1 cellular context compared by ENCODE assay signal in genomic region chr11:28107726-28108618, GRCh38.
TF ChIP-seq lines count a peak whose summit lies in the region.

KIF18A (minus strand) TSS chr11:28108156; CDS start chr11:28097947, 10,209 bp downstream.
A gene with protein sequence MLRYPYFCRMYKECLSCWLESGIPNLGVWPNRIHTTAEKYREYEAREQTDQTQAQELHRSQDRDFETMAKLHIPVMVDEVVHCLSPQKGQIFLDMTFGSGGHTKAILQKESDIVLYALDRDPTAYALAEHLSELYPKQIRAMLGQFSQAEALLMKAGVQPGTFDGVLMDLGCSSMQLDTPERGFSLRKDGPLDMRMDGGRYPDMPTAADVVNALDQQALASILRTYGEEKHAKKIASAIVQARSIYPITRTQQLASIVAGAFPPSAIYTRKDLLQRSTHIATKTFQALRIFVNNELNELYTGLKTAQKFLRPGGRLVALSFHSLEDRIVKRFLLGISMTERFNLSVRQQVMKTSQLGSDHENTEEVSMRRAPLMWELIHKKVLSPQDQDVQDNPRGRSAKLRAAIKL (plus strand): TSS chr11:28108388. CDS start chr11:28113335, 4,947 bp downstream.

TF ChIP-seq in GM23338, 12 proteins besides CTCF, POLR2A, EP300 and RAD21 (continued from another document):
- TF ChIP-seq, protein P1, sequence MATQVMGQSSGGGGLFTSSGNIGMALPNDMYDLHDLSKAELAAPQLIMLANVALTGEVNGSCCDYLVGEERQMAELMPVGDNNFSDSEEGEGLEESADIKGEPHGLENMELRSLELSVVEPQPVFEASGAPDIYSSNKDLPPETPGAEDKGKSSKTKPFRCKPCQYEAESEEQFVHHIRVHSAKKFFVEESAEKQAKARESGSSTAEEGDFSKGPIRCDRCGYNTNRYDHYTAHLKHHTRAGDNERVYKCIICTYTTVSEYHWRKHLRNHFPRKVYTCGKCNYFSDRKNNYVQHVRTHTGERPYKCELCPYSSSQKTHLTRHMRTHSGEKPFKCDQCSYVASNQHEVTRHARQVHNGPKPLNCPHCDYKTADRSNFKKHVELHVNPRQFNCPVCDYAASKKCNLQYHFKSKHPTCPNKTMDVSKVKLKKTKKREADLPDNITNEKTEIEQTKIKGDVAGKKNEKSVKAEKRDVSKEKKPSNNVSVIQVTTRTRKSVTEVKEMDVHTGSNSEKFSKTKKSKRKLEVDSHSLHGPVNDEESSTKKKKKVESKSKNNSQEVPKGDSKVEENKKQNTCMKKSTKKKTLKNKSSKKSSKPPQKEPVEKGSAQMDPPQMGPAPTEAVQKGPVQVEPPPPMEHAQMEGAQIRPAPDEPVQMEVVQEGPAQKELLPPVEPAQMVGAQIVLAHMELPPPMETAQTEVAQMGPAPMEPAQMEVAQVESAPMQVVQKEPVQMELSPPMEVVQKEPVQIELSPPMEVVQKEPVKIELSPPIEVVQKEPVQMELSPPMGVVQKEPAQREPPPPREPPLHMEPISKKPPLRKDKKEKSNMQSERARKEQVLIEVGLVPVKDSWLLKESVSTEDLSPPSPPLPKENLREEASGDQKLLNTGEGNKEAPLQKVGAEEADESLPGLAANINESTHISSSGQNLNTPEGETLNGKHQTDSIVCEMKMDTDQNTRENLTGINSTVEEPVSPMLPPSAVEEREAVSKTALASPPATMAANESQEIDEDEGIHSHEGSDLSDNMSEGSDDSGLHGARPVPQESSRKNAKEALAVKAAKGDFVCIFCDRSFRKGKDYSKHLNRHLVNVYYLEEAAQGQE (IDR thresholded peaks at IDR 0.05; ENCODE audit: unreplicated experiment): no peak
- TF ChIP-seq NANOG (IDR thresholded peaks at IDR 0.05; ENCODE audit: borderline replicate concordance) (no peak), ZNF331 (CRISPR knock-in tag; IDR thresholded peaks at IDR 0.05; ENCODE audit: low read depth) (no peak), STAT1 (IDR thresholded peaks at IDR 0.05; ENCODE audit: unreplicated experiment) (no peak), CREB1 (CRISPR knock-in tag; IDR thresholded peaks at IDR 0.05; ENCODE audit: low read depth) (peak; percentile 92), JUNB (IDR thresholded peaks at IDR 0.05; ENCODE audit: unreplicated experiment) (no peak), EZH2 (IDR thresholded peaks at IDR 0.05; ENCODE audit: low read depth, unreplicated experiment) (no peak), EZH2phosphoT487 (IDR thresholded peaks at IDR 0.05; ENCODE audit: unreplicated experiment) (no peak)
- TF ChIP-seq, protein P2, sequence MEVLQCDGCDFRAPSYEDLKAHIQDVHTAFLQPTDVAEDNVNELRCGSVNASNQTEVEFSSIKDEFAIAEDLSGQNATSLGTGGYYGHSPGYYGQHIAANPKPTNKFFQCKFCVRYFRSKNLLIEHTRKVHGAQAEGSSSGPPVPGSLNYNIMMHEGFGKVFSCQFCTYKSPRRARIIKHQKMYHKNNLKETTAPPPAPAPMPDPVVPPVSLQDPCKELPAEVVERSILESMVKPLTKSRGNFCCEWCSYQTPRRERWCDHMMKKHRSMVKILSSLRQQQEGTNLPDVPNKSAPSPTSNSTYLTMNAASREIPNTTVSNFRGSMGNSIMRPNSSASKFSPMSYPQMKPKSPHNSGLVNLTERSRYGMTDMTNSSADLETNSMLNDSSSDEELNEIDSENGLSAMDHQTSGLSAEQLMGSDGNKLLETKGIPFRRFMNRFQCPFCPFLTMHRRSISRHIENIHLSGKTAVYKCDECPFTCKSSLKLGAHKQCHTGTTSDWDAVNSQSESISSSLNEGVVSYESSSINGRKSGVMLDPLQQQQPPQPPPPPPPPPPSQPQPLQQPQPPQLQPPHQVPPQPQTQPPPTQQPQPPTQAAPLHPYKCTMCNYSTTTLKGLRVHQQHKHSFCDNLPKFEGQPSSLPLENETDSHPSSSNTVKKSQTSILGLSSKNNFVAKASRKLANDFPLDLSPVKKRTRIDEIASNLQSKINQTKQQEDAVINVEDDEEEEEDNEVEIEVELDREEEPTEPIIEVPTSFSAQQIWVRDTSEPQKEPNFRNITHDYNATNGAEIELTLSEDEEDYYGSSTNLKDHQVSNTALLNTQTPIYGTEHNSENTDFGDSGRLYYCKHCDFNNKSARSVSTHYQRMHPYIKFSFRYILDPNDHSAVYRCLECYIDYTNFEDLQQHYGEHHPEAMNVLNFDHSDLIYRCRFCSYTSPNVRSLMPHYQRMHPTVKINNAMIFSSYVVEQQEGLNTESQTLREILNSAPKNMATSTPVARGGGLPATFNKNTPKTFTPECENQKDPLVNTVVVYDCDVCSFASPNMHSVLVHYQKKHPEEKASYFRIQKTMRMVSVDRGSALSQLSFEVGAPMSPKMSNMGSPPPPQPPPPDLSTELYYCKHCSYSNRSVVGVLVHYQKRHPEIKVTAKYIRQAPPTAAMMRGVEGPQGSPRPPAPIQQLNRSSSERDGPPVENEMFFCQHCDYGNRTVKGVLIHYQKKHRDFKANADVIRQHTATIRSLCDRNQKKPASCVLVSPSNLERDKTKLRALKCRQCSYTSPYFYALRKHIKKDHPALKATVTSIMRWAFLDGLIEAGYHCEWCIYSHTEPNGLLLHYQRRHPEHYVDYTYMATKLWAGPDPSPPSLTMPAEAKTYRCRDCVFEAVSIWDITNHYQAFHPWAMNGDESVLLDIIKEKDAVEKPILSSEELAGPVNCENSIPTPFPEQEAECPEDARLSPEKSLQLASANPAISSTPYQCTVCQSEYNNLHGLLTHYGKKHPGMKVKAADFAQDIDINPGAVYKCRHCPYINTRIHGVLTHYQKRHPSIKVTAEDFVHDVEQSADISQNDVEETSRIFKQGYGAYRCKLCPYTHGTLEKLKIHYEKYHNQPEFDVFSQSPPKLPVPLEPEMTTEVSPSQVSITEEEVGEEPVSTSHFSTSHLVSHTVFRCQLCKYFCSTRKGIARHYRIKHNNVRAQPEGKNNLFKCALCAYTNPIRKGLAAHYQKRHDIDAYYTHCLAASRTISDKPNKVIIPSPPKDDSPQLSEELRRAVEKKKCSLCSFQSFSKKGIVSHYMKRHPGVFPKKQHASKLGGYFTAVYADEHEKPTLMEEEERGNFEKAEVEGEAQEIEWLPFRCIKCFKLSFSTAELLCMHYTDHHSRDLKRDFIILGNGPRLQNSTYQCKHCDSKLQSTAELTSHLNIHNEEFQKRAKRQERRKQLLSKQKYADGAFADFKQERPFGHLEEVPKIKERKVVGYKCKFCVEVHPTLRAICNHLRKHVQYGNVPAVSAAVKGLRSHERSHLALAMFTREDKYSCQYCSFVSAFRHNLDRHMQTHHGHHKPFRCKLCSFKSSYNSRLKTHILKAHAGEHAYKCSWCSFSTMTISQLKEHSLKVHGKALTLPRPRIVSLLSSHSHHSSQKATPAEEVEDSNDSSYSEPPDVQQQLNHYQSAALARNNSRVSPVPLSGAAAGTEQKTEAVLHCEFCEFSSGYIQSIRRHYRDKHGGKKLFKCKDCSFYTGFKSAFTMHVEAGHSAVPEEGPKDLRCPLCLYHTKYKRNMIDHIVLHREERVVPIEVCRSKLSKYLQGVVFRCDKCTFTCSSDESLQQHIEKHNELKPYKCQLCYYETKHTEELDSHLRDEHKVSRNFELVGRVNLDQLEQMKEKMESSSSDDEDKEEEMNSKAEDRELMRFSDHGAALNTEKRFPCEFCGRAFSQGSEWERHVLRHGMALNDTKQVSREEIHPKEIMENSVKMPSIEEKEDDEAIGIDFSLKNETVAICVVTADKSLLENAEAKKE (CRISPR knock-in tag; IDR thresholded peaks at IDR 0.05): no peak
- TF ChIP-seq, protein P3, sequence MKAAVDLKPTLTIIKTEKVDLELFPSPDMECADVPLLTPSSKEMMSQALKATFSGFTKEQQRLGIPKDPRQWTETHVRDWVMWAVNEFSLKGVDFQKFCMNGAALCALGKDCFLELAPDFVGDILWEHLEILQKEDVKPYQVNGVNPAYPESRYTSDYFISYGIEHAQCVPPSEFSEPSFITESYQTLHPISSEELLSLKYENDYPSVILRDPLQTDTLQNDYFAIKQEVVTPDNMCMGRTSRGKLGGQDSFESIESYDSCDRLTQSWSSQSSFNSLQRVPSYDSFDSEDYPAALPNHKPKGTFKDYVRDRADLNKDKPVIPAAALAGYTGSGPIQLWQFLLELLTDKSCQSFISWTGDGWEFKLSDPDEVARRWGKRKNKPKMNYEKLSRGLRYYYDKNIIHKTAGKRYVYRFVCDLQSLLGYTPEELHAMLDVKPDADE (IDR thresholded peaks at IDR 0.05): peak; percentile 60
